Comparison of ENCODE assay signal across 13 cellular contexts in genomic region chr19:6070179-6071102, GRCh38. TPM values are rescaled to one million over a fixed set of nuclear protein-coding genes. Genes with fewer than 3 reads are reported as not detected.
A peak's percentile ranks its signal among the peaks of the same experiment; 100 is the strongest.
DNase-seq lines count a peak whose midpoint lies in the region; ATAC-seq and TF ChIP-seq lines count a peak whose summit lies in the region.
"Had no signal": no experiment of that assay in that cellular context is flagged by ENCODE, and none has a peak within 500 bp of the region (broad histone marks: within the 10 kb centered on the region; RNA-seq: fewer than 3 reads in every experiment).

No MANE protein-coding gene starts in this region.

- peaks cover 8% of the 10 kb centered on the region for H3K79me2 ChIP-seq in mammary epithelial cell (ENCODE audit: insufficient read depth, low read length)

- dilution Hi-C loops in mammary epithelial cell (cut with HindIII; ENCODE audit: low sequenced_read_pairs), result no loop called here

- H3K36me3 ChIP-seq in mammary epithelial cell (ENCODE audit: insufficient read depth, low read length), result no peaks in the 10 kb centered on the region
- H3K36me3 ChIP-seq: gastrocnemius medialis had no signal

- H3K36me3 Mint-ChIP-seq in MCF 10A (ENCODE audit: insufficient read depth, unreplicated experiment), result peaks cover 14% of the 10 kb centered on the region
- H3K36me3 Mint-ChIP-seq in naive B cell, result peaks cover 4 to 12% of the 10 kb centered on the region in 2 donors
- H3K36me3 Mint-ChIP-seq in type B pancreatic cell, result peaks cover 9% of the 10 kb centered on the region

- no peak overlapping the region for H3K9ac ChIP-seq in mammary epithelial cell (ENCODE audit: insufficient read depth, low read length)

- H3K9me3 Mint-ChIP-seq in MCF 10A (ENCODE audit: unreplicated experiment) (no peaks in the 10 kb centered on the region), naive B cell (peaks cover 0 to 8% (median 0%) of the 10 kb centered on the region in 7 donors), type B pancreatic cell (peaks cover 9% of the 10 kb centered on the region)

- no peaks in the 10 kb centered on the region for H3K27me3 Mint-ChIP-seq in MCF 10A (ENCODE audit: insufficient read depth, unreplicated experiment)
- peaks cover 9 to 17% (median 16%) of the 10 kb centered on the region in 3 donors for H3K27me3 Mint-ChIP-seq in naive B cell
- H3K27me3 Mint-ChIP-seq in type B pancreatic cell, result peaks cover 8% of the 10 kb centered on the region

- H4K20me1 ChIP-seq in mammary epithelial cell (ENCODE audit: insufficient read depth, low read length), result no peaks in the 10 kb centered on the region

- peak in 1 of 2 donors; percentile 20 for ATAC-seq in naive B cell (ENCODE audit: low read depth in 2 of 2)
- ATAC-seq in HG03095 (IDR thresholded peaks at IDR 0.05; ENCODE audit: unreplicated experiment), result no peak
- ATAC-seq: gastrocnemius medialis; naive thymus-derived CD4-positive, alpha-beta T cell had no signal

- no peak overlapping the region for H2AFZ ChIP-seq in mammary epithelial cell (ENCODE audit: low read depth, low read length)

- peak overlapping the region; percentile 59 for H3K27ac Mint-ChIP-seq in MCF 10A (ENCODE audit: low read depth, unreplicated experiment)
- H3K27ac Mint-ChIP-seq in naive B cell, result peak overlapping the region in 5 of 6 donors; percentile 28 to 89 (median 52)
- H3K27ac Mint-ChIP-seq in type B pancreatic cell, result peak overlapping the region; percentile 26

- POLR2A ChIA-PET in MCF 10A (lab: Yijun Ruan, JAX), result interaction anchor here (0.7 to 1.5 kb wide), 4 partner anchors 8 to 29 kb away, joined by 3 to 4 read pairs (median 3); no protein-coding TSS in a partner anchor

- no peaks in the 10 kb centered on the region for H3K9me3 ChIP-seq in mammary epithelial cell (replicated peaks; ENCODE audit: insufficient read depth, low read length)
- H3K9me3 ChIP-seq: gastrocnemius medialis had no signal

- intact Hi-C loops in MCF 10A (cut with micrococcal nuclease) (no loop called here), mammary epithelial cell (cut with micrococcal nuclease) (no loop called here)

- H3K4me3 ChIP-seq in mammary epithelial cell (replicated peaks in 1 of 3; ENCODE audit: insufficient read depth in 1 of 3, low read depth in 2 of 3, low read length in 3 of 3), result no peak overlapping the region
- H3K4me3 ChIP-seq: gastrocnemius medialis had no signal

- H3K4me1 Mint-ChIP-seq in MCF 10A (ENCODE audit: insufficient read depth, unreplicated experiment), result peaks cover 15% of the 10 kb centered on the region
- peaks cover 7 to 11% (median 9%) of the 10 kb centered on the region in 3 donors for H3K4me1 Mint-ChIP-seq in naive B cell
- H3K4me1 Mint-ChIP-seq in type B pancreatic cell (ENCODE audit: unreplicated experiment), result peaks cover 37% of the 10 kb centered on the region

- H3K4me3 Mint-ChIP-seq in MCF 10A (ENCODE audit: unreplicated experiment) (no peak overlapping the region), naive B cell (peak overlapping the region in 1 of 8 donors; percentile 56), type B pancreatic cell (no peak overlapping the region)

- CTCF ChIA-PET in MCF 10A (lab: Yijun Ruan, JAX) (no interaction called here), mammary epithelial cell (lab: Charles Lee; ENCODE audit: low non-redundant PET) (interaction anchor here (0.8 kb wide), 1 partner anchor 21 kb away, joined by 3 read pairs; no protein-coding TSS in a partner anchor)

- BruUV-seq in MCF 10A (replicated peaks; lab: Mats Ljungman, UMichigan), result no TSS peak
- BruUV-seq in mammary epithelial cell (replicated peaks; lab: Mats Ljungman, UMichigan), result no TSS peak

- peaks cover 18% of the 10 kb centered on the region for H3K4me1 ChIP-seq in mammary epithelial cell (ENCODE audit: insufficient read depth, low read length)

- TF ChIP-seq CTCF in MCF 10A (IDR thresholded peaks at IDR 0.05; ENCODE audit: unreplicated experiment) (no peak), mammary epithelial cell (conservative IDR thresholded peaks at IDR 0.05 in 1 of 2, IDR thresholded peaks at IDR 0.05 in 1 of 2; ENCODE audit: extremely low read depth in 1 of 2, insufficient read depth in 1 of 2, low read depth in 1 of 2, low read length in 2 of 2) (no peak), type B pancreatic cell (conservative IDR thresholded peaks at IDR 0.05) (no peak)

- in situ Hi-C loops in mammary epithelial cell (cut with MboI; ENCODE audit: low sequenced_read_pairs in 2 of 2), result no loop called here

- H3K27me3 ChIP-seq in mammary epithelial cell (ENCODE audit: insufficient read depth, low read length), result no peaks in the 10 kb centered on the region

- no peak for DNase-seq in MCF 10A (ENCODE audit: unreplicated experiment)
- DNase-seq in mammary epithelial cell, result no peak
- no peak for DNase-seq in naive B cell
- no peak for DNase-seq in type B pancreatic cell (ENCODE audit: extremely low spot score, unreplicated experiment)
- DNase-seq in NCI-H1105 (lab: John Stamatoyannopoulos, UW), result no peak
- DNase-seq in HuH-7 (ENCODE audit: low spot score), result no peak
- DNase-seq: gastrocnemius medialis, KG1, NCI-H187 treated with DMSO at 0.1 percent for 48 hours, SIG-M5 had no signal

- WGBS in mammary epithelial cell (ENCODE audit: low coverage, missing lambda C conversion rate), result 98% methylated on average over 7 of the region's 7 CpGs

- no peak overlapping the region for H3K27ac ChIP-seq in mammary epithelial cell (ENCODE audit: insufficient read depth, low read depth, low read length)
- peak overlapping the region; percentile 21 for H3K27ac ChIP-seq in cingulate gyrus (ENCODE audit: low read depth, low read length)

- H3K4me2 ChIP-seq in mammary epithelial cell (ENCODE audit: insufficient read depth, low read depth, low read length), result no peak overlapping the region

RNA-seq across cellular contexts. Expression of gene RFX2, which starts 39.9 kb away (rescaled TPM):
- total RNA-seq in MCF 10A (2022) (9.9 and 10.7 TPM in 2 replicates), mammary epithelial cell (10 to 100 TPM in 1 of 2 donors, 1 to 10 TPM in 1; 6.5 to 15.6 TPM), type B pancreatic cell (ENCODE audit: low replicate concordance) (7.0 and 18.0 TPM in 2 replicates)
- polyA plus RNA-seq in mammary epithelial cell (8.2 TPM), naive B cell (ENCODE audit: low read depth in 6 of 6) (1 to 10 TPM in 4 of 6 donors, under 1 TPM in 2; 0.89 to 5.9 (median 1.2) TPM)
- 48.1 TPM for polyA minus RNA-seq in mammary epithelial cell
